In genomic region chr1:22053018-22053860, GRCh38 we compare ENCODE assay signal across 8 cellular contexts. TPM values are rescaled to one million over a fixed set of nuclear protein-coding genes. Genes with fewer than 3 reads are reported as not detected.
DNase-seq lines count a peak whose midpoint lies in the region; ATAC-seq, FAIRE-seq and TF ChIP-seq lines count a peak whose summit lies in the region.

No MANE protein-coding gene starts in this region.

- peak; percentile 8 for FAIRE-seq in HepG2 (lab: Jason Lieb, UNC)

- H3K9ac ChIP-seq in HepG2 (ENCODE audit: insufficient read depth, low read depth, low read length), result peak overlapping the region; percentile 91

- TF ChIP-seq CTCF in HepG2 (CRISPR knock-in tag; IDR thresholded peaks at IDR 0.05), result no peak; the same call in 1 of the 2 replicates

- CTCF ChIA-PET in HepG2 (lab: Yijun Ruan, JAX; ENCODE audit: low intra/inter-chr PET ratio, low total read pairs), result no interaction called here

- TF ChIP-seq EP300 in HepG2 (IDR thresholded peaks at IDR 0.05; ENCODE audit: low read depth in 2 of 2, low read length in 2 of 2) (no peak), HepG2 (CRISPR knock-in tag; IDR thresholded peaks at IDR 0.05; ENCODE audit: borderline replicate concordance) (no peak)

- DNase-seq in NCI-H524 (lab: John Stamatoyannopoulos, UW), result peak; percentile 23 to 48
- no peak for DNase-seq in NCI-H524 treated with DMSO at 0.1 percent for 48 hours (lab: John Stamatoyannopoulos, UW)
- peak; percentile 53 for DNase-seq in NCI-H2171 treated with DMSO at 0.1 percent for 48 hours (lab: John Stamatoyannopoulos, UW)
- DNase-seq in activated CD4-positive, alpha-beta T cell treated with anti-CD3 and anti-CD28 coated beads for 48 hours, result peak; percentile 53
- DNase-seq in dermis blood vessel endothelial cell, result peak; percentile 78
- DNase-seq in HepG2 (ENCODE audit: low spot score), result peak; percentile 50
- DNase-seq in stimulated activated CD4-positive, alpha-beta T cell treated with anti-CD3 and anti-CD28 coated beads, Interleukin-4, amount 100 ng/mL, for 24 hours, result peak; percentile 45

- H3K79me2 ChIP-seq in HepG2 (ENCODE audit: insufficient read depth, low read length), result peaks cover 48% of the 10 kb centered on the region

- H3K9me3 ChIP-seq in HepG2 (ENCODE audit: low read length), result no peaks in the 10 kb centered on the region

- H3K4me3 ChIP-seq in HepG2 (replicated peaks in 1 of 3; ENCODE audit: insufficient read depth in 1 of 3, low read depth in 2 of 3, low read length in 3 of 3), result peak overlapping the region; percentile 81 to 90 (median 90)

- peaks cover 0 to 3% of the 10 kb centered on the region in 2 experiments; a peak in 1 of 5 replicates for H3K36me3 ChIP-seq in HepG2 (replicated peaks in 1 of 2; ENCODE audit: control insufficient read depth in 1 of 2, insufficient read depth in 2 of 2, low read length in 2 of 2)

- no peak for TF ChIP-seq POLR2A in HepG2 (IDR thresholded peaks at IDR 0.05; ENCODE audit: insufficient read depth in 1 of 2, low read depth in 2 of 2, low read length in 2 of 2)

- peak overlapping the region; percentile 80 for H3K4me2 ChIP-seq in HepG2 (ENCODE audit: low read depth, low read length)

- under 1% methylated on average over 17 of the region's 70 CpGs for WGBS in HepG2 (ENCODE audit: low lambda C conversion rate)

- no peak for TF ChIP-seq RAD21 in HepG2 (CRISPR knock-in tag; IDR thresholded peaks at IDR 0.05)

- ATAC-seq in HG02885 (IDR thresholded peaks at IDR 0.05; ENCODE audit: poor library complexity, unreplicated experiment) (peak; percentile 53), HepG2 (peak; percentile 69)

- POLR2A ChIA-PET in HepG2 (lab: Yijun Ruan, JAX), result interaction anchor here (0.8 to 3.8 kb wide), 14 partner anchors 12 to 1392 kb away, joined by 3 to 42 read pairs (median 4); partner anchors contain the start of gene DDOST

- intact Hi-C loops in HepG2 (cut with micrococcal nuclease; ENCODE audit: unreplicated experiment), result no loop called here

- H3K4me1 ChIP-seq in HepG2 (ENCODE audit: insufficient read depth, low read length), result peaks cover 60% of the 10 kb centered on the region

- in situ Hi-C loops in HepG2 (cut with HindIII; ENCODE audit: extremely low pct_ligation_motif_present, low pct_unique_long_range_greater_than_20kb), result no loop called here

- no peak overlapping the region for H2AFZ ChIP-seq in HepG2 (ENCODE audit: low read length)

- H3K27me3 ChIP-seq in HepG2 (ENCODE audit: control insufficient read depth in 1 of 2, insufficient read depth in 2 of 2, low read length in 2 of 2), result no peaks in the 10 kb centered on the region; a peak in 1 of 5 replicates

- BruUV-seq in HepG2 (replicated peaks; lab: Mats Ljungman, UMichigan), result no TSS peak

- peak overlapping the region; percentile 87 for H3K27ac ChIP-seq in HepG2 (ENCODE audit: extremely low read length, insufficient read depth, low read length)

- H4K20me1 ChIP-seq in HepG2 (ENCODE audit: insufficient read depth, low read length), result peaks cover 46% of the 10 kb centered on the region

TF ChIP-seq in HepG2, 621 proteins besides CTCF, POLR2A, EP300 and RAD21 (continues in another document):
- TF ChIP-seq MYNN (CRISPR knock-in tag; IDR thresholded peaks at IDR 0.05; ENCODE audit: low read depth) (no peak), HNRNPH1 (optimal IDR thresholded peaks at IDR 0.05; ENCODE audit: low read depth, low read length) (no peak), AGO2 (optimal IDR thresholded peaks at IDR 0.05; ENCODE audit: low read depth, low read length) (peak; percentile 29), ZC3H4 (CRISPR knock-in tag; IDR thresholded peaks at IDR 0.05; ENCODE audit: borderline replicate concordance) (no peak), TFE3 (CRISPR knock-in tag; IDR thresholded peaks at IDR 0.05) (no peak), ZNF496 (CRISPR knock-in tag; IDR thresholded peaks at IDR 0.05; ENCODE audit: insufficient replicate concordance) (no peak), KLF12 (CRISPR knock-in tag; IDR thresholded peaks at IDR 0.05; ENCODE audit: borderline replicate concordance) (no peak), ZNF441 (CRISPR knock-in tag; IDR thresholded peaks at IDR 0.05; ENCODE audit: borderline replicate concordance) (0 out of 2 replicates have a peak, but pooled peaks have one; percentile 30), ZFP82 (CRISPR knock-in tag; IDR thresholded peaks at IDR 0.05; ENCODE audit: borderline replicate concordance) (no peak), TARDBP (CRISPR knock-in tag; IDR thresholded peaks at IDR 0.05) (no peak)
- TF ChIP-seq, protein P1, sequence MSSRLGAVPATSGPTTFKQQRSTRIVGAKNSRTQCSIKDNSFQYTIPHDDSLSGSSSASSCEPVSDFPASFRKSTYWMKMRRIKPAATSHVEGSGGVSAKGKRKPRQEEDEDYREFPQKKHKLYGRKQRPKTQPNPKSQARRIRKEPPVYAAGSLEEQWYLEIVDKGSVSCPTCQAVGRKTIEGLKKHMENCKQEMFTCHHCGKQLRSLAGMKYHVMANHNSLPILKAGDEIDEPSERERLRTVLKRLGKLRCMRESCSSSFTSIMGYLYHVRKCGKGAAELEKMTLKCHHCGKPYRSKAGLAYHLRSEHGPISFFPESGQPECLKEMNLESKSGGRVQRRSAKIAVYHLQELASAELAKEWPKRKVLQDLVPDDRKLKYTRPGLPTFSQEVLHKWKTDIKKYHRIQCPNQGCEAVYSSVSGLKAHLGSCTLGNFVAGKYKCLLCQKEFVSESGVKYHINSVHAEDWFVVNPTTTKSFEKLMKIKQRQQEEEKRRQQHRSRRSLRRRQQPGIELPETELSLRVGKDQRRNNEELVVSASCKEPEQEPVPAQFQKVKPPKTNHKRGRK (CRISPR knock-in tag; IDR thresholded peaks at IDR 0.05), result no peak

RNA-seq across cellular contexts. Expression of gene CDC42, which starts 0.7 kb away (rescaled TPM):
- total RNA-seq in dermis blood vessel endothelial cell (483 and 772 TPM in 2 replicates), HepG2 (2016; rRNA removed; fragmentation: Illumina TruSeq; extraction: Trizol) (237 and 358 TPM in 2 replicates)
- 58.8 and 63.4 TPM in 2 replicates for total RNA-seq in HepG2 (2016; cell fraction: cytosol; rRNA removed; fragmentation: Illumina TruSeq; extraction: Trizol; ENCODE audit: low read depth)
- 235 and 352 TPM in 2 replicates for total RNA-seq in HepG2 (2016; cell fraction: insoluble cytoplasmic fraction; rRNA removed; fragmentation: Illumina TruSeq; extraction: Trizol)
- 100 and 105 TPM in 2 replicates for total RNA-seq in HepG2 (2016; cell fraction: membrane; rRNA removed; fragmentation: Illumina TruSeq; extraction: Trizol)
- 82.8 and 91.5 TPM in 2 replicates for total RNA-seq in HepG2 (2016; cell fraction: nucleus; rRNA removed; fragmentation: Illumina TruSeq; extraction: Trizol)
- polyA plus RNA-seq in HepG2 (2011; rRNA removed), result 101 and 138 TPM in 2 replicates
- 72.7 and 116 TPM in 2 replicates for polyA plus RNA-seq in HepG2 (2011; cell fraction: cytosol; rRNA removed)
- polyA plus RNA-seq in HepG2 (2011; cell fraction: nucleus; rRNA removed), result 20.5 and 33.7 TPM in 2 replicates
- 197 and 216 TPM in 2 replicates for polyA plus RNA-seq in HepG2 (2012)
- polyA plus RNA-seq in HepG2 (2016; cell fraction: cytosol; fragmentation: Illumina TruSeq; extraction: Trizol; ENCODE audit: low read depth), result 20.7 and 25.5 TPM in 2 replicates
- 336 and 350 TPM in 2 replicates for polyA plus RNA-seq in HepG2 (2016; cell fraction: insoluble cytoplasmic fraction; fragmentation: Illumina TruSeq; extraction: Trizol; ENCODE audit: low read depth)
- 55.2 and 56.7 TPM in 2 replicates for polyA plus RNA-seq in HepG2 (2016; cell fraction: membrane; fragmentation: Illumina TruSeq; extraction: Trizol; ENCODE audit: low read depth)
- 102 and 112 TPM in 2 replicates for polyA plus RNA-seq in HepG2 (2016; cell fraction: nucleus; fragmentation: Illumina TruSeq; extraction: Trizol; ENCODE audit: insufficient read depth, low read depth)
- polyA minus RNA-seq in HepG2 (2011; rRNA and poly(A)+ RNA removed; ENCODE audit: low replicate concordance), result 81.6 and 140 TPM in 2 replicates
- polyA minus RNA-seq in HepG2 (2011; cell fraction: cytosol; rRNA and poly(A)+ RNA removed), result 96.1 and 107 TPM in 2 replicates
- 31.8 and 39.2 TPM in 2 replicates for polyA minus RNA-seq in HepG2 (2011; cell fraction: nucleus; rRNA and poly(A)+ RNA removed)

RNA-seq across cellular contexts. Expression of gene CELA3A, which starts 51.8 kb away (rescaled TPM):
- not detected in 2 replicates for total RNA-seq in dermis blood vessel endothelial cell
- not detected in 2 replicates for total RNA-seq in HepG2 (2016; rRNA removed; fragmentation: Illumina TruSeq; extraction: Trizol)
- not detected in 2 replicates for total RNA-seq in HepG2 (2016; cell fraction: cytosol; rRNA removed; fragmentation: Illumina TruSeq; extraction: Trizol; ENCODE audit: low read depth)
- total RNA-seq in HepG2 (2016; cell fraction: insoluble cytoplasmic fraction; rRNA removed; fragmentation: Illumina TruSeq; extraction: Trizol), result not detected in 2 replicates
- total RNA-seq in HepG2 (2016; cell fraction: membrane; rRNA removed; fragmentation: Illumina TruSeq; extraction: Trizol), result not detected in 2 replicates
- not detected in 2 replicates for total RNA-seq in HepG2 (2016; cell fraction: nucleus; rRNA removed; fragmentation: Illumina TruSeq; extraction: Trizol)
- 0.09 and 0.73 TPM in 2 replicates for polyA plus RNA-seq in HepG2 (2011; rRNA removed)
- polyA plus RNA-seq in HepG2 (2011; cell fraction: cytosol; rRNA removed), result 0.19 and 0.23 TPM in 2 replicates
- polyA plus RNA-seq in HepG2 (2011; cell fraction: nucleus; rRNA removed), result 0.27 and 0.33 TPM in 2 replicates
- polyA plus RNA-seq in HepG2 (2012), result not detected in 2 replicates
- polyA plus RNA-seq in HepG2 (2016; cell fraction: cytosol; fragmentation: Illumina TruSeq; extraction: Trizol; ENCODE audit: low read depth), result not detected in 2 replicates
- not detected in 2 replicates for polyA plus RNA-seq in HepG2 (2016; cell fraction: insoluble cytoplasmic fraction; fragmentation: Illumina TruSeq; extraction: Trizol; ENCODE audit: low read depth)
- polyA plus RNA-seq in HepG2 (2016; cell fraction: membrane; fragmentation: Illumina TruSeq; extraction: Trizol; ENCODE audit: low read depth), result not detected in 2 replicates
- not detected in 2 replicates for polyA plus RNA-seq in HepG2 (2016; cell fraction: nucleus; fragmentation: Illumina TruSeq; extraction: Trizol; ENCODE audit: insufficient read depth, low read depth)
- not detected in 2 replicates for polyA minus RNA-seq in HepG2 (2011; rRNA and poly(A)+ RNA removed; ENCODE audit: low replicate concordance)
- polyA minus RNA-seq in HepG2 (2011; cell fraction: cytosol; rRNA and poly(A)+ RNA removed), result not detected in 2 replicates
- not detected in 2 replicates for polyA minus RNA-seq in HepG2 (2011; cell fraction: nucleus; rRNA and poly(A)+ RNA removed)
